In the genomic region with DNA sequence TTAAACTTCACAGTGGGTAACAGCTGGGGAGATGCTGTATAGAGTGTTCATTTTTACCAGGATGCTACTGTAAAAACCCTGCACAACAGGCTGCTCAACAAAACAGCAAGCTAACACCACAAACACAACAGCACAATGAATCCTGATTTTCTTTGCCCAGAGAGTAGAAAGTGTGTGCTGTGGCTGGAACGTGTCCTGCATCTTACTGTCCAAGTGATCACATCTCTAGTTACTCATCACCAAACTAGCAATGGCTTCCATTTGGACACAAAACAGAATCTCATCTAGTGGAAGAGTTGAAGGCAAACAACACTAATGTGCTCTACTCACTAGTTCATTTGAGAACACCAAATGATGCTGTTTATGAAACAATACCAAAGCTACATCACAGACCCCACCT, we compare ENCODE assay signal across 1 cellular context.
TF ChIP-seq lines count a peak whose summit lies in the region.

No MANE protein-coding gene starts in this region.

TF ChIP-seq in HepG2, 621 proteins besides CTCF, POLR2A, EP300 and RAD21:
- no peak for TF ChIP-seq TIGD3 (CRISPR knock-in tag; IDR thresholded peaks at IDR 0.05; ENCODE audit: borderline replicate concordance)
- TF ChIP-seq RBM22 (optimal IDR thresholded peaks at IDR 0.05; ENCODE audit: low read length): peak; percentile 41
TF ChIP-seq in HepG2: peak in this region for 1.
